Comparison of ENCODE assay signal across 12 cellular contexts in the genomic region with DNA sequence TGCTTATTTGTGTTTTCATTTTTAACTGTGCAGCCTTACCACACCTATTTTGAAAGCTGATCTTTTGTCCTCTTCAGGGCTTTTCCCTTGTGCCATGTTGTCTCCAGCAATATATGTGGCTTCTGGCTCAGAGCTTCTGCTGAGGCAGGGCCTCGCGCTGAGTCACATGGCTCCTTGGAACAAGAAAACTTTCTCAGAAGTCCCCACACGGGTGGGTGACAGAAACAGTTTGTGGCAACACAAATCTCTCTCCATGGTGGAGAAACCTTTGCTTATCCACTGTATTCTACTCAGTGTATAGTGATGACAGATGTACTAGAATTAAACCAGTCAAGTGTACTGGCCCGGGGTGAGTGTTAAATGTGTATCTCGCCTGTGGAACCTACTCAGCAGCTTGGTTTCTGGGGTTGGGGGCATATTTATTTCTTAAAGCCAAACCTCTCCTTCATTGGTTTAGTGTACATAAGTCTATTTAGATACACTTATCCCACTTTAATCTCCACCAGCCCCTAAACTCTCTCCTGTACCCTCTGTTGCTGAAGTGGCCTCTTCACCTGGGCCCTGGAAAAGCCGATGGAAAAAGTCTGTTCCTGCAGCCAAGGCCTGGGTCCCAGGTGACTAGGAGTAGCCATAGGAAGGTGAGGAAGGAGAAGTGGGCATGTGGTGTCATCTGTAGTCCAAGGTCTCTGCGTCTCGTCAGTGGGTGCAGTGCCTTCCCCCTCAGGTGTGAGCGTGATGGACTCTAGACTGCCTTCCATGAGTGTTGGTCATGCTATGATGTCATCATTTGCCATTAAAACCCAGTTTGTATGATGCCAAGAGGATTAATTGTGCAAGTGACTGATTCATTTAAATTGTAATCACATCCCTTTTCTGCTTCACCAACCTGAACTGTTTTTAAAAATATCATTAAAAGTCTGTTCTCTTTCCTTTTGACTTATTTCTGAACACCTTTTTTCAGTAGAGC. TPM values are rescaled to one million over a fixed set of nuclear protein-coding genes. Genes with fewer than 3 reads are reported as not detected.
DNase-seq lines count a peak whose midpoint lies in the region; ATAC-seq and TF ChIP-seq lines count a peak whose summit lies in the region.
"Had no signal": no experiment of that assay in that cellular context is flagged by ENCODE, and none has a peak within 500 bp of the region (broad histone marks: within the 10 kb centered on the region; RNA-seq: fewer than 3 reads in every experiment).

No MANE protein-coding gene starts in this region.

- intact Hi-C loops in heart left ventricle (cut with DNase I) (loop anchor here in 2 of 10 donors (10.0 kb wide), 1 partner anchor 309 kb away; no protein-coding TSS in a partner anchor), transverse colon (cut with DNase I; ENCODE audit: low total_unique reads) (no loop called here), body of pancreas (cut with DNase I) (no loop called here)

- peak in 1 of 2 donors; percentile 48 for DNase-seq in cardiac muscle cell (ENCODE audit: low read depth in 1 of 2, low spot score in 1 of 2)
- DNase-seq in heart left ventricle, result no peak
- no peak for DNase-seq in activated naive CD8-positive, alpha-beta T cell treated with anti-CD3 and anti-CD28 coated beads, Interleukin-2, amount 10 ng/mL, durations not matched to agents 7 days and 5 days
- no peak for DNase-seq in transverse colon
- DNase-seq in trophoblast cell, result no peak
- DNase-seq in body of pancreas, result no peak
- DNase-seq: NCI-H1048, NCI-H524 treated with DMSO at 0.1 percent for 48 hours, SW 1271 had no signal

- in situ Hi-C loops in transverse colon (cut with MboI; ENCODE audit: low pct_ligation_motif_present in 1 of 4, low pct_unique_long_range_greater_than_20kb in 1 of 4, low sequenced_read_pairs in 3 of 4), result loop anchor here in 2 of 4 donors (5.0 to 25.0 kb wide), 3 partner anchors 127 to 307 kb away; partner anchors contain the start of gene APH1B (in 1 of the 2)

- H3K79me1 ChIP-seq in trophoblast cell (ENCODE audit: low read length), result no peaks in the 10 kb centered on the region

- H3K18ac ChIP-seq in trophoblast cell (ENCODE audit: low read length), result no peak overlapping the region

- H3K79me2 ChIP-seq in trophoblast cell (ENCODE audit: control insufficient read depth, insufficient read depth, low read length, poor library complexity), result no peaks in the 10 kb centered on the region

- no peak overlapping the region for H3K4me2 ChIP-seq in trophoblast cell (ENCODE audit: low read length)

- no peaks in the 10 kb centered on the region for H3K9me3 ChIP-seq in cardiac muscle cell (ENCODE audit: low read depth)
- H3K9me3 ChIP-seq in heart left ventricle, result no peaks in the 10 kb centered on the region
- no peaks in the 10 kb centered on the region for H3K9me3 ChIP-seq in neutrophil
- no peaks in the 10 kb centered on the region for H3K9me3 ChIP-seq in transverse colon
- peaks cover 2% of the 10 kb centered on the region for H3K9me3 ChIP-seq in trophoblast cell (ENCODE audit: insufficient read depth, low read depth, low read length)
- no peaks in the 10 kb centered on the region for H3K9me3 ChIP-seq in body of pancreas

- H2BK120ac ChIP-seq in trophoblast cell (ENCODE audit: insufficient read depth, low read length, poor library complexity), result no peak overlapping the region

- H4K12ac ChIP-seq in trophoblast cell (ENCODE audit: low read depth, low read length), result no peak overlapping the region

- no peak overlapping the region for H3K4ac ChIP-seq in trophoblast cell (ENCODE audit: low read depth, low read length)

- WGBS in heart left ventricle, 4 donors, result 65 to 80% (median 77%) methylated on average over 9 of the region's 9 CpGs
- 58 to 92% methylated on average over 4 to 9 of the region's 9 CpGs for WGBS in transverse colon (ENCODE audit: low coverage in 1 of 2), 2 donors
- WGBS in trophoblast cell (ENCODE audit: extremely low coverage, insufficient coverage, insufficient read length), result no CpG with 5 or more reads among the region's 9 CpGs
- WGBS in body of pancreas, 2 donors, result 80% methylated on average over 9 of the region's 9 CpGs

- no peak for TF ChIP-seq CTCF in cardiac muscle cell (IDR thresholded peaks at IDR 0.05; ENCODE audit: low read depth, low read length)
- no peak for TF ChIP-seq CTCF in heart left ventricle (IDR thresholded peaks at IDR 0.05)
- TF ChIP-seq CTCF in neutrophil (IDR thresholded peaks at IDR 0.05), result no peak
- no peak for TF ChIP-seq CTCF in transverse colon (IDR thresholded peaks at IDR 0.05)
- no peak for TF ChIP-seq CTCF in body of pancreas (IDR thresholded peaks at IDR 0.05)

- H3K4me1 ChIP-seq in cardiac muscle cell (ENCODE audit: low read depth) (peaks cover 43% of the 10 kb centered on the region), heart left ventricle (peaks cover 0 to 46% (median 26%) of the 10 kb centered on the region in 12 donors), neutrophil (ENCODE audit: control insufficient read depth in 1 of 2, insufficient read depth in 1 of 2, low read depth in 1 of 2, low read length in 1 of 2) (no peaks in the 10 kb centered on the region), transverse colon (peaks cover 10 to 42% (median 36%) of the 10 kb centered on the region in 4 donors), trophoblast cell (ENCODE audit: control insufficient read depth in 1 of 2, insufficient read depth in 2 of 2, low read length in 2 of 2) (no peaks in the 10 kb centered on the region), body of pancreas (peaks cover 23% of the 10 kb centered on the region)

- no peak overlapping the region for H2AK5ac ChIP-seq in trophoblast cell (ENCODE audit: low read length)

- POLR2A ChIA-PET in activated naive CD8-positive, alpha-beta T cell treated with anti-CD3 and anti-CD28 coated beads, Interleukin-2, amount 10 ng/mL, durations not matched to agents 7 days and 5 days (lab: Charles Lee), result interaction anchor here (1.1 kb wide), 1 partner anchor 90 kb away, joined by 4 read pairs; no protein-coding TSS in a partner anchor

- peaks cover 23% of the 10 kb centered on the region for H3K4me1 Mint-ChIP-seq in activated naive CD8-positive, alpha-beta T cell treated with anti-CD3 and anti-CD28 coated beads, Interleukin-2, amount 10 ng/mL, durations not matched to agents 7 days and 5 days

- no peak overlapping the region for H2BK12ac ChIP-seq in trophoblast cell (ENCODE audit: low read length)

- no peak for ATAC-seq in heart left ventricle
- no peak for ATAC-seq in activated naive CD8-positive, alpha-beta T cell treated with anti-CD3 and anti-CD28 coated beads, Interleukin-2, amount 10 ng/mL, durations not matched to agents 7 days and 5 days (ENCODE audit: low read depth)
- no peak for ATAC-seq in GM21526 (IDR thresholded peaks at IDR 0.05; ENCODE audit: low FRiP score, unreplicated experiment)
- ATAC-seq in body of pancreas, result no peak

- H3K23ac ChIP-seq in trophoblast cell (ENCODE audit: low read length), result no peak overlapping the region

- H3K4me3 Mint-ChIP-seq in activated naive CD8-positive, alpha-beta T cell treated with anti-CD3 and anti-CD28 coated beads, Interleukin-2, amount 10 ng/mL, durations not matched to agents 7 days and 5 days, result no peak overlapping the region
- H3K4me3 Mint-ChIP-seq: type B pancreatic cell had no signal

- H2BK5ac ChIP-seq in trophoblast cell (ENCODE audit: low read depth, low read length, poor library complexity), result no peak overlapping the region

- H4K8ac ChIP-seq in trophoblast cell (ENCODE audit: low read depth, low read length), result no peak overlapping the region

- no peaks in the 10 kb centered on the region for H3K9me3 Mint-ChIP-seq in activated naive CD8-positive, alpha-beta T cell treated with anti-CD3 and anti-CD28 coated beads, Interleukin-2, amount 10 ng/mL, durations not matched to agents 7 days and 5 days
- H3K9me3 Mint-ChIP-seq: type B pancreatic cell had no signal

- H3K27ac ChIP-seq in cardiac muscle cell (peak overlapping the region; percentile 33), heart left ventricle (peak overlapping the region in 2 of 12 donors; percentile 22 to 91), neutrophil (peak overlapping the region; percentile 50), transverse colon (peak overlapping the region in 3 of 4 donors; percentile 91 to 97 (median 96)), trophoblast cell (ENCODE audit: low read depth, low read length) (no peak overlapping the region), body of pancreas (no peak overlapping the region)

- TF ChIP-seq POLR2A in heart left ventricle (IDR thresholded peaks at IDR 0.05) (no peak), transverse colon (IDR thresholded peaks at IDR 0.05) (no peak), body of pancreas (IDR thresholded peaks at IDR 0.05) (no peak)

- H3K9ac ChIP-seq in trophoblast cell (ENCODE audit: low read length), result no peak overlapping the region

- H3K14ac ChIP-seq in trophoblast cell (ENCODE audit: low read length), result no peak overlapping the region

- H3K4me3 ChIP-seq in cardiac muscle cell, result no peak overlapping the region
- no peak overlapping the region for H3K4me3 ChIP-seq in heart left ventricle
- no peak overlapping the region for H3K4me3 ChIP-seq in neutrophil (ENCODE audit: low read depth in 1 of 2, low read length in 1 of 2)
- no peak overlapping the region for H3K4me3 ChIP-seq in transverse colon
- H3K4me3 ChIP-seq in trophoblast cell (ENCODE audit: low read depth, low read length), result no peak overlapping the region
- H3K4me3 ChIP-seq in body of pancreas, result no peak overlapping the region

- peak overlapping the region; percentile 43 for H3K27ac Mint-ChIP-seq in activated naive CD8-positive, alpha-beta T cell treated with anti-CD3 and anti-CD28 coated beads, Interleukin-2, amount 10 ng/mL, durations not matched to agents 7 days and 5 days
- H3K27ac Mint-ChIP-seq: type B pancreatic cell had no signal

- H3K27me3 Mint-ChIP-seq in activated naive CD8-positive, alpha-beta T cell treated with anti-CD3 and anti-CD28 coated beads, Interleukin-2, amount 10 ng/mL, durations not matched to agents 7 days and 5 days, result no peaks in the 10 kb centered on the region
- H3K27me3 Mint-ChIP-seq: type B pancreatic cell had no signal

- no peak overlapping the region for H2AFZ ChIP-seq in trophoblast cell (ENCODE audit: insufficient read depth, low read length, poor library complexity)

- no peak overlapping the region for H4K91ac ChIP-seq in trophoblast cell (ENCODE audit: low read depth, low read length)

- H3K36me3 ChIP-seq in cardiac muscle cell, result peaks cover 18% of the 10 kb centered on the region
- H3K36me3 ChIP-seq in heart left ventricle, result peaks cover 0 to 61% (median 49%) of the 10 kb centered on the region in 9 donors
- H3K36me3 ChIP-seq in neutrophil, result peaks cover 65% of the 10 kb centered on the region
- peaks cover 0 to 30% (median 11%) of the 10 kb centered on the region in 4 donors for H3K36me3 ChIP-seq in transverse colon
- H3K36me3 ChIP-seq in trophoblast cell (ENCODE audit: control insufficient read depth in 1 of 2, insufficient read depth in 2 of 2, low read length in 2 of 2), result peaks cover 6 to 22% of the 10 kb centered on the region in 2 experiments
- peaks cover 0 to 22% of the 10 kb centered on the region in 2 donors for H3K36me3 ChIP-seq in body of pancreas (replicated peaks in 1 of 2; ENCODE audit: insufficient read depth in 1 of 2, low read depth in 2 of 2)

- H3K27me3 ChIP-seq in cardiac muscle cell (no peaks in the 10 kb centered on the region), heart left ventricle (no peaks in the 10 kb centered on the region), neutrophil (no peaks in the 10 kb centered on the region), transverse colon (no peaks in the 10 kb centered on the region), trophoblast cell (ENCODE audit: insufficient read depth, low read length) (no peaks in the 10 kb centered on the region), body of pancreas (no peaks in the 10 kb centered on the region)

- no peak for TF ChIP-seq EP300 in transverse colon (IDR thresholded peaks at IDR 0.05; ENCODE audit: low read depth)

- H3K36me3 Mint-ChIP-seq in activated naive CD8-positive, alpha-beta T cell treated with anti-CD3 and anti-CD28 coated beads, Interleukin-2, amount 10 ng/mL, durations not matched to agents 7 days and 5 days, result peaks cover 45% of the 10 kb centered on the region

RNA-seq across cellular contexts. Expression of gene FBXL22, which starts 3.2 kb away (rescaled TPM):
- total RNA-seq in cardiac muscle cell, result 14.4 and 20.5 TPM in 2 replicates
- polyA plus RNA-seq in cardiac muscle cell, result 19.0 and 26.5 TPM in 2 replicates
- total RNA-seq in heart left ventricle, result 10 to 100 TPM in 8 of 9 donors, 1 to 10 TPM in 1; 9.9 to 41.5 (median 23.4) TPM
- polyA plus RNA-seq in heart left ventricle, result 10 to 100 TPM in 1 of 2 donors, 1 to 10 TPM in 1; 2.4 to 20.1 TPM
- total RNA-seq in activated naive CD8-positive, alpha-beta T cell treated with anti-CD3 and anti-CD28 coated beads, Interleukin-2, amount 10 ng/mL, durations not matched to agents 7 days and 5 days, result 1 to 10 TPM in 1 of 2 experiments, under 1 TPM in 1; 0.50 to 1.2 TPM
- 10 to 100 TPM in 1 of 4 donors, 1 to 10 TPM in 3; 3.0 to 28.1 (median 7.8) TPM for total RNA-seq in transverse colon
- 0.08 TPM in 2 replicates for polyA plus RNA-seq in trophoblast cell (2013)
- not detected for total RNA-seq in body of pancreas

Comparison
In these comparisons a context has a peak if more than half of its experiments do, and no peak if none do; other contexts are left out.
1. H3K27ac ChIP-seq: peak in cardiac muscle cell (single experiment), neutrophil (single experiment) and transverse colon (3 of 4); none in trophoblast cell (single experiment) and body of pancreas (0 of 4).